1 cellular context compared by ENCODE assay signal in the genomic region with DNA sequence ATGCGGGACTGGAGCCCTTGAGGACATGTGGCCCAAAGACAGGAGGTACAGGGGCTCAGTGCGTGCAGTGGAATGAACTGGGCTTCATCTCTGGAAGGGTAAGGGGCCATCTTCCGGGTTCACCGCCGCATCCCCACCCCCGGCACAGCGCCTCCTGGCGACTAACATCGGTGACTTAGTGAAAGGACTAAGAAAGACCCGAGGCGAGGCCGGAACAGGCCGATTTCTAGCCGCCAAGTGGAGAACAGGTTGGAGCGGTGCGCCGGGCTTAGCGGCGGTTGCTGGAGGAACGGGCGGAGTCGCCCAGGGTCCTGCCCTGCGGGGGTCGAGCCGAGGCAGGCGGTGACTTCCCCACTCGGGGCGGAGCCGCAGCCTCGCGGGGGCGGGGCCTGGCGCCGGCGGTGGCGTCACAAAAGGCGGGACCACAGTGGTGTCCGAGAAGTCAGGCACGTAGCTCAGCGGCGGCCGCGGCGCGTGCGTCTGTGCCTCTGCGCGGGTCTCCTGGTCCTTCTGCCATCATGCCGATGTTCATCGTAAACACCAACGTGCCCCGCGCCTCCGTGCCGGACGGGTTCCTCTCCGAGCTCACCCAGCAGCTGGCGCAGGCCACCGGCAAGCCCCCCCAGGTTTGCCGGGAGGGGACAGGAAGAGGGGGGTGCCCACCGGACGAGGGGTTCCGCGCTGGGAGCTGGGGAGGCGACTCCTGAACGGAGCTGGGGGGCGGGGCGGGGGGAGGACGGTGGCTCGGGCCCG.
TF ChIP-seq lines count a peak whose summit lies in the region.

A gene (plus strand): TSS at position 427 of the 753 bp plus-strand sequence. CDS start 92 bp downstream, at position 519.

TF ChIP-seq in K562, 482 proteins besides CTCF, POLR2A, EP300 and RAD21 (continued from another document and continues in another):
- TF ChIP-seq ATF7 (IDR thresholded peaks at IDR 0.05) (peak; percentile 81), KLF16 (IDR thresholded peaks at IDR 0.05) (peak; percentile 15; the same call in 1 of the 2 replicates), ZBTB17 (CRISPR knock-in tag; IDR thresholded peaks at IDR 0.05) (0 out of 2 replicates have a peak, but pooled peaks have one; percentile 49), ZNF589 (CRISPR knock-in tag; IDR thresholded peaks at IDR 0.05; ENCODE audit: low read depth) (no peak), NBN (IDR thresholded peaks at IDR 0.05; ENCODE audit: low read depth) (0 out of 2 replicates have a peak, but pooled peaks have one; percentile 21), PCBP1 (IDR thresholded peaks at IDR 0.05; ENCODE audit: low read depth, low read length, poor library complexity, severe bottlenecking) (peak; percentile 42), ATF1 (CRISPR knock-in tag; IDR thresholded peaks at IDR 0.05) (peak; percentile 32; the same call in 1 of the 2 replicates), ATF1 (tag; IDR thresholded peaks at IDR 0.05) (peak; percentile 83), DACH1 (IDR thresholded peaks at IDR 0.05; ENCODE audit: partially characterized antibody) (no peak), ESRRA (IDR thresholded peaks at IDR 0.05; ENCODE audit: borderline replicate concordance, low read depth) (peak; percentile 41; the same call in 1 of the 2 replicates), GATAD2B (IDR thresholded peaks at IDR 0.05; ENCODE audit: borderline replicate concordance) (peak; percentile 45; the same call in 1 of the 2 replicates), HCFC1 (IDR thresholded peaks at IDR 0.05; ENCODE audit: low read depth, low read length) (peak; percentile 37; the same call in 1 of the 2 replicates), KLF1 (tag; IDR thresholded peaks at IDR 0.05) (peak; percentile 47; the same call in 1 of the 2 replicates), RFX1 (IDR thresholded peaks at IDR 0.05) (peak; percentile 81), SOX6 (IDR thresholded peaks at IDR 0.05) (0 out of 2 replicates have a peak, but pooled peaks have one; percentile 33), ELF1 (tag; IDR thresholded peaks at IDR 0.05) (peak; percentile 95), ELF2 (CRISPR knock-in tag; IDR thresholded peaks at IDR 0.05) (peak; percentile 85), SREBF1 (IDR thresholded peaks at IDR 0.05; ENCODE audit: borderline replicate concordance, low read depth, low read length) (no peak), MEF2D (tag; conservative IDR thresholded peaks at IDR 0.05; ENCODE audit: low read depth) (no peak), JUND (IDR thresholded peaks at IDR 0.05; ENCODE audit: borderline replicate concordance, low read depth, low read length) (peak; percentile 49), JUND (tag; IDR thresholded peaks at IDR 0.05; ENCODE audit: borderline replicate concordance, low read depth, low read length) (no peak; the same call in 2 of the 3 replicates), NONO (IDR thresholded peaks at IDR 0.05; ENCODE audit: low read depth in 2 of 2, low read length in 1 of 2) (0 out of 4 replicates have a peak, but pooled peaks of 1 of the 2 experiments have one; percentile 21), RBFOX2 (IDR thresholded peaks at IDR 0.05; ENCODE audit: low read depth, low read length) (peak; percentile 92), MAZ (CRISPR knock-in tag; conservative IDR thresholded peaks at IDR 0.05 in 1 of 2, IDR thresholded peaks at IDR 0.05 in 1 of 2) (peak; percentile 63 to 69; a peak in 2 of 4 replicates), CREB1 (IDR thresholded peaks at IDR 0.05) (peak; percentile 83), CREB1 (CRISPR knock-in tag; IDR thresholded peaks at IDR 0.05) (peak; percentile 80)
- TF ChIP-seq, protein P1, sequence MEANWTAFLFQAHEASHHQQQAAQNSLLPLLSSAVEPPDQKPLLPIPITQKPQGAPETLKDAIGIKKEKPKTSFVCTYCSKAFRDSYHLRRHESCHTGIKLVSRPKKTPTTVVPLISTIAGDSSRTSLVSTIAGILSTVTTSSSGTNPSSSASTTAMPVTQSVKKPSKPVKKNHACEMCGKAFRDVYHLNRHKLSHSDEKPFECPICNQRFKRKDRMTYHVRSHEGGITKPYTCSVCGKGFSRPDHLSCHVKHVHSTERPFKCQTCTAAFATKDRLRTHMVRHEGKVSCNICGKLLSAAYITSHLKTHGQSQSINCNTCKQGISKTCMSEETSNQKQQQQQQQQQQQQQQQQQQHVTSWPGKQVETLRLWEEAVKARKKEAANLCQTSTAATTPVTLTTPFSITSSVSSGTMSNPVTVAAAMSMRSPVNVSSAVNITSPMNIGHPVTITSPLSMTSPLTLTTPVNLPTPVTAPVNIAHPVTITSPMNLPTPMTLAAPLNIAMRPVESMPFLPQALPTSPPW (CRISPR knock-in tag; IDR thresholded peaks at IDR 0.05): peak; percentile 77
- TF ChIP-seq, protein P2, sequence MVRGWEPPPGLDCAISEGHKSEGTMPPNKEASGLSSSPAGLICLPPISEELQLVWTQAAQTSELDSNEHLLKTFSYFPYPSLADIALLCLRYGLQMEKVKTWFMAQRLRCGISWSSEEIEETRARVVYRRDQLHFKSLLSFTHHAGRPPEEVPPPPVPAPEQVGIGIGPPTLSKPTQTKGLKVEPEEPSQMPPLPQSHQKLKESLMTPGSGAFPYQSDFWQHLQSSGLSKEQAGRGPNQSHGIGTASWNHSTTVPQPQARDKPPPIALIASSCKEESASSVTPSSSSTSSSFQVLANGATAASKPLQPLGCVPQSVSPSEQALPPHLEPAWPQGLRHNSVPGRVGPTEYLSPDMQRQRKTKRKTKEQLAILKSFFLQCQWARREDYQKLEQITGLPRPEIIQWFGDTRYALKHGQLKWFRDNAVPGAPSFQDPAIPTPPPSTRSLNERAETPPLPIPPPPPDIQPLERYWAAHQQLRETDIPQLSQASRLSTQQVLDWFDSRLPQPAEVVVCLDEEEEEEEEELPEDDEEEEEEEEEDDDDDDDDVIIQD (CRISPR knock-in tag; IDR thresholded peaks at IDR 0.05): 0 out of 2 replicates have a peak, but pooled peaks have one; percentile 52
- TF ChIP-seq, protein P3, sequence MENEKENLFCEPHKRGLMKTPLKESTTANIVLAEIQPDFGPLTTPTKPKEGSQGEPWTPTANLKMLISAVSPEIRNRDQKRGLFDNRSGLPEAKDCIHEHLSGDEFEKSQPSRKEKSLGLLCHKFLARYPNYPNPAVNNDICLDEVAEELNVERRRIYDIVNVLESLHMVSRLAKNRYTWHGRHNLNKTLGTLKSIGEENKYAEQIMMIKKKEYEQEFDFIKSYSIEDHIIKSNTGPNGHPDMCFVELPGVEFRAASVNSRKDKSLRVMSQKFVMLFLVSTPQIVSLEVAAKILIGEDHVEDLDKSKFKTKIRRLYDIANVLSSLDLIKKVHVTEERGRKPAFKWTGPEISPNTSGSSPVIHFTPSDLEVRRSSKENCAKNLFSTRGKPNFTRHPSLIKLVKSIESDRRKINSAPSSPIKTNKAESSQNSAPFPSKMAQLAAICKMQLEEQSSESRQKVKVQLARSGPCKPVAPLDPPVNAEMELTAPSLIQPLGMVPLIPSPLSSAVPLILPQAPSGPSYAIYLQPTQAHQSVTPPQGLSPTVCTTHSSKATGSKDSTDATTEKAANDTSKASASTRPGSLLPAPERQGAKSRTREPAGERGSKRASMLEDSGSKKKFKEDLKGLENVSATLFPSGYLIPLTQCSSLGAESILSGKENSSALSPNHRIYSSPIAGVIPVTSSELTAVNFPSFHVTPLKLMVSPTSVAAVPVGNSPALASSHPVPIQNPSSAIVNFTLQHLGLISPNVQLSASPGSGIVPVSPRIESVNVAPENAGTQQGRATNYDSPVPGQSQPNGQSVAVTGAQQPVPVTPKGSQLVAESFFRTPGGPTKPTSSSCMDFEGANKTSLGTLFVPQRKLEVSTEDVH (IDR thresholded peaks at IDR 0.05; ENCODE audit: low read depth, partially characterized antibody): peak; percentile 46
- TF ChIP-seq, protein P4, sequence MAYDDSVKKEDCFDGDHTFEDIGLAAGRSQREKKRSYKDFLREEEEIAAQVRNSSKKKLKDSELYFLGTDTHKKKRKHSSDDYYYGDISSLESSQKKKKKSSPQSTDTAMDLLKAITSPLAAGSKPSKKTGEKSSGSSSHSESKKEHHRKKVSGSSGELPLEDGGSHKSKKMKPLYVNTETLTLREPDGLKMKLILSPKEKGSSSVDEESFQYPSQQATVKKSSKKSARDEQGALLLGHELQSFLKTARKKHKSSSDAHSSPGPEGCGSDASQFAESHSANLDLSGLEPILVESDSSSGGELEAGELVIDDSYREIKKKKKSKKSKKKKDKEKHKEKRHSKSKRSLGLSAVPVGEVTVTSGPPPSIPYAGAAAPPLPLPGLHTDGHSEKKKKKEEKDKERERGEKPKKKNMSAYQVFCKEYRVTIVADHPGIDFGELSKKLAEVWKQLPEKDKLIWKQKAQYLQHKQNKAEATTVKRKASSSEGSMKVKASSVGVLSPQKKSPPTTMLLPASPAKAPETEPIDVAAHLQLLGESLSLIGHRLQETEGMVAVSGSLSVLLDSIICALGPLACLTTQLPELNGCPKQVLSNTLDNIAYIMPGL (CRISPR knock-in tag; IDR thresholded peaks at IDR 0.05): no peak
- TF ChIP-seq, protein P5, sequence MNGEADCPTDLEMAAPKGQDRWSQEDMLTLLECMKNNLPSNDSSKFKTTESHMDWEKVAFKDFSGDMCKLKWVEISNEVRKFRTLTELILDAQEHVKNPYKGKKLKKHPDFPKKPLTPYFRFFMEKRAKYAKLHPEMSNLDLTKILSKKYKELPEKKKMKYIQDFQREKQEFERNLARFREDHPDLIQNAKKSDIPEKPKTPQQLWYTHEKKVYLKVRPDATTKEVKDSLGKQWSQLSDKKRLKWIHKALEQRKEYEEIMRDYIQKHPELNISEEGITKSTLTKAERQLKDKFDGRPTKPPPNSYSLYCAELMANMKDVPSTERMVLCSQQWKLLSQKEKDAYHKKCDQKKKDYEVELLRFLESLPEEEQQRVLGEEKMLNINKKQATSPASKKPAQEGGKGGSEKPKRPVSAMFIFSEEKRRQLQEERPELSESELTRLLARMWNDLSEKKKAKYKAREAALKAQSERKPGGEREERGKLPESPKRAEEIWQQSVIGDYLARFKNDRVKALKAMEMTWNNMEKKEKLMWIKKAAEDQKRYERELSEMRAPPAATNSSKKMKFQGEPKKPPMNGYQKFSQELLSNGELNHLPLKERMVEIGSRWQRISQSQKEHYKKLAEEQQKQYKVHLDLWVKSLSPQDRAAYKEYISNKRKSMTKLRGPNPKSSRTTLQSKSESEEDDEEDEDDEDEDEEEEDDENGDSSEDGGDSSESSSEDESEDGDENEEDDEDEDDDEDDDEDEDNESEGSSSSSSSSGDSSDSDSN (IDR thresholded peaks at IDR 0.05; ENCODE audit: borderline replicate concordance in 1 of 2, low read depth in 2 of 2, low read length in 2 of 2): peak; percentile 78 to 86; a peak in 3 of 4 replicates
- TF ChIP-seq, protein P6, sequence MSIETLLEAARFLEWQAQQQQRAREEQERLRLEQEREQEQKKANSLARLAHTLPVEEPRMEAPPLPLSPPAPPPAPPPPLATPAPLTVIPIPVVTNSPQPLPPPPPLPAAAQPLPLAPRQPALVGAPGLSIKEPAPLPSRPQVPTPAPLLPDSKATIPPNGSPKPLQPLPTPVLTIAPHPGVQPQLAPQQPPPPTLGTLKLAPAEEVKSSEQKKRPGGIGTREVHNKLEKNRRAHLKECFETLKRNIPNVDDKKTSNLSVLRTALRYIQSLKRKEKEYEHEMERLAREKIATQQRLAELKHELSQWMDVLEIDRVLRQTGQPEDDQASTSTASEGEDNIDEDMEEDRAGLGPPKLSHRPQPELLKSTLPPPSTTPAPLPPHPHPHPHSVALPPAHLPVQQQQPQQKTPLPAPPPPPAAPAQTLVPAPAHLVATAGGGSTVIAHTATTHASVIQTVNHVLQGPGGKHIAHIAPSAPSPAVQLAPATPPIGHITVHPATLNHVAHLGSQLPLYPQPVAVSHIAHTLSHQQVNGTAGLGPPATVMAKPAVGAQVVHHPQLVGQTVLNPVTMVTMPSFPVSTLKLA (conservative IDR thresholded peaks at IDR 0.05): peak; percentile 22 to 67; a peak in 2 of 4 replicates
- TF ChIP-seq, protein P7, sequence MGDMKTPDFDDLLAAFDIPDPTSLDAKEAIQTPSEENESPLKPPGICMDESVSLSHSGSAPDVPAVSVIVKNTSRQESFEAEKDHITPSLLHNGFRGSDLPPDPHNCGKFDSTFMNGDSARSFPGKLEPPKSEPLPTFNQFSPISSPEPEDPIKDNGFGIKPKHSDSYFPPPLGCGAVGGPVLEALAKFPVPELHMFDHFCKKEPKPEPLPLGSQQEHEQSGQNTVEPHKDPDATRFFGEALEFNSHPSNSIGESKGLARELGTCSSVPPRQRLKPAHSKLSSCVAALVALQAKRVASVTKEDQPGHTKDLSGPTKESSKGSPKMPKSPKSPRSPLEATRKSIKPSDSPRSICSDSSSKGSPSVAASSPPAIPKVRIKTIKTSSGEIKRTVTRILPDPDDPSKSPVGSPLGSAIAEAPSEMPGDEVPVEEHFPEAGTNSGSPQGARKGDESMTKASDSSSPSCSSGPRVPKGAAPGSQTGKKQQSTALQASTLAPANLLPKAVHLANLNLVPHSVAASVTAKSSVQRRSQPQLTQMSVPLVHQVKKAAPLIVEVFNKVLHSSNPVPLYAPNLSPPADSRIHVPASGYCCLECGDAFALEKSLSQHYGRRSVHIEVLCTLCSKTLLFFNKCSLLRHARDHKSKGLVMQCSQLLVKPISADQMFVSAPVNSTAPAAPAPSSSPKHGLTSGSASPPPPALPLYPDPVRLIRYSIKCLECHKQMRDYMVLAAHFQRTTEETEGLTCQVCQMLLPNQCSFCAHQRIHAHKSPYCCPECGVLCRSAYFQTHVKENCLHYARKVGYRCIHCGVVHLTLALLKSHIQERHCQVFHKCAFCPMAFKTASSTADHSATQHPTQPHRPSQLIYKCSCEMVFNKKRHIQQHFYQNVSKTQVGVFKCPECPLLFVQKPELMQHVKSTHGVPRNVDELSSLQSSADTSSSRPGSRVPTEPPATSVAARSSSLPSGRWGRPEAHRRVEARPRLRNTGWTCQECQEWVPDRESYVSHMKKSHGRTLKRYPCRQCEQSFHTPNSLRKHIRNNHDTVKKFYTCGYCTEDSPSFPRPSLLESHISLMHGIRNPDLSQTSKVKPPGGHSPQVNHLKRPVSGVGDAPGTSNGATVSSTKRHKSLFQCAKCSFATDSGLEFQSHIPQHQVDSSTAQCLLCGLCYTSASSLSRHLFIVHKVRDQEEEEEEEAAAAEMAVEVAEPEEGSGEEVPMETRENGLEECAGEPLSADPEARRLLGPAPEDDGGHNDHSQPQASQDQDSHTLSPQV (IDR thresholded peaks at IDR 0.05): 0 out of 2 replicates have a peak, but pooled peaks have one; percentile 26
- TF ChIP-seq, protein P8, sequence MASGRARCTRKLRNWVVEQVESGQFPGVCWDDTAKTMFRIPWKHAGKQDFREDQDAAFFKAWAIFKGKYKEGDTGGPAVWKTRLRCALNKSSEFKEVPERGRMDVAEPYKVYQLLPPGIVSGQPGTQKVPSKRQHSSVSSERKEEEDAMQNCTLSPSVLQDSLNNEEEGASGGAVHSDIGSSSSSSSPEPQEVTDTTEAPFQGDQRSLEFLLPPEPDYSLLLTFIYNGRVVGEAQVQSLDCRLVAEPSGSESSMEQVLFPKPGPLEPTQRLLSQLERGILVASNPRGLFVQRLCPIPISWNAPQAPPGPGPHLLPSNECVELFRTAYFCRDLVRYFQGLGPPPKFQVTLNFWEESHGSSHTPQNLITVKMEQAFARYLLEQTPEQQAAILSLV (tag; IDR thresholded peaks at IDR 0.05): no peak
- TF ChIP-seq, protein P9, sequence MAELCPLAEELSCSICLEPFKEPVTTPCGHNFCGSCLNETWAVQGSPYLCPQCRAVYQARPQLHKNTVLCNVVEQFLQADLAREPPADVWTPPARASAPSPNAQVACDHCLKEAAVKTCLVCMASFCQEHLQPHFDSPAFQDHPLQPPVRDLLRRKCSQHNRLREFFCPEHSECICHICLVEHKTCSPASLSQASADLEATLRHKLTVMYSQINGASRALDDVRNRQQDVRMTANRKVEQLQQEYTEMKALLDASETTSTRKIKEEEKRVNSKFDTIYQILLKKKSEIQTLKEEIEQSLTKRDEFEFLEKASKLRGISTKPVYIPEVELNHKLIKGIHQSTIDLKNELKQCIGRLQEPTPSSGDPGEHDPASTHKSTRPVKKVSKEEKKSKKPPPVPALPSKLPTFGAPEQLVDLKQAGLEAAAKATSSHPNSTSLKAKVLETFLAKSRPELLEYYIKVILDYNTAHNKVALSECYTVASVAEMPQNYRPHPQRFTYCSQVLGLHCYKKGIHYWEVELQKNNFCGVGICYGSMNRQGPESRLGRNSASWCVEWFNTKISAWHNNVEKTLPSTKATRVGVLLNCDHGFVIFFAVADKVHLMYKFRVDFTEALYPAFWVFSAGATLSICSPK (IDR thresholded peaks at IDR 0.05; ENCODE audit: borderline replicate concordance): no peak
